ENCODE assay signal across 31 cellular contexts in genomic region chr22:46340676-46341075, GRCh38.
"Had no signal": no experiment of that assay in that cellular context is flagged by ENCODE, and none has a peak within 500 bp of the region (broad histone marks: within the 10 kb centered on the region; RNA-seq: fewer than 3 reads in every experiment).

No MANE protein-coding gene starts in this region.

- H3K27ac Mint-ChIP-seq: activated B cell treated with CpG ODN at 0.5 μM for 24 hours; activated CD8-positive, alpha-beta T cell treated with anti-CD3 and anti-CD28 coated beads for 36 hours; activated naive CD8-positive, alpha-beta T cell; T-helper 2 cell treated with Interferon-gamma antibody and Interleukin-4, amounts not matched to agents 5 μg/mL and 100 μg/mL, for 36 hours had no signal

- H3K27me3 ChIP-seq: body of pancreas, colonic mucosa, foreskin keratinocyte, gastrocnemius medialis had no signal

- ATAC-seq: activated CD4-positive, CD25-positive, alpha-beta regulatory T cell treated with anti-CD3 and anti-CD28 coated beads, Interleukin-2, amount 50 U/mL, for 24 hours; activated CD8-positive, alpha-beta T cell treated with anti-CD3 and anti-CD28 coated beads for 36 hours; activated T-cell treated with anti-CD3 and anti-CD28 coated beads, Interleukin-2, amount 50 U/mL, for 4 hours; activated T-helper 17 cell treated with anti-CD3 and anti-CD28 coated beads, Interleukin-2, amount 50 U/mL, for 72 hours; body of pancreas; foreskin keratinocyte; gastrocnemius medialis; T-helper 17 cell had no signal

- FAIRE-seq: endometrium, endothelial cell of umbilical vein had no signal

- H3K4me3 Mint-ChIP-seq: activated B cell treated with CpG ODN at 0.5 μM for 24 hours; activated CD8-positive, alpha-beta T cell treated with anti-CD3 and anti-CD28 coated beads for 36 hours; activated naive CD8-positive, alpha-beta T cell; activated T-cell treated with anti-CD3 and anti-CD28 coated beads, Interleukin-2, amount 50 U/mL, for 4 hours; activated T-helper 17 cell treated with anti-CD3 and anti-CD28 coated beads, Interleukin-2, amount 50 U/mL, for 72 hours; T-helper 17 cell; T-helper 2 cell treated with Interferon-gamma antibody and Interleukin-4, amounts not matched to agents 5 μg/mL and 100 μg/mL, for 36 hours had no signal

- H3K9me3 Mint-ChIP-seq: activated B cell treated with CpG ODN at 0.5 μM for 24 hours; activated CD8-positive, alpha-beta T cell treated with anti-CD3 and anti-CD28 coated beads for 36 hours; activated T-cell treated with anti-CD3 and anti-CD28 coated beads, Interleukin-2, amount 50 U/mL, for 4 hours; activated T-helper 17 cell treated with anti-CD3 and anti-CD28 coated beads, Interleukin-2, amount 50 U/mL, for 72 hours; T-helper 2 cell treated with Interferon-gamma antibody and Interleukin-4, amounts not matched to agents 5 μg/mL and 100 μg/mL, for 36 hours had no signal

- DNase-seq: activated B cell treated with CpG ODN at 0.5 μM for 24 hours; activated CD4-positive, alpha-beta T cell treated with anti-CD3 and anti-CD28 coated beads for 48 hours; activated CD4-positive, alpha-beta T cell treated with anti-CD3 and anti-CD28 coated beads, Interleukin-2, amount 50 U/mL, for 1 hour; activated CD4-positive, alpha-beta T cell treated with anti-CD3 and anti-CD28 coated beads, Interleukin-2, amount 50 U/mL, for 48 hours; activated CD8-positive, alpha-beta memory T cell treated with anti-CD3 and anti-CD28 coated beads for 24 hours; activated CD8-positive, alpha-beta T cell treated with anti-CD3 and anti-CD28 coated beads for 36 hours; activated effector memory CD4-positive, alpha-beta T cell treated with Interleukin-2 at 50 U/mL for 16 hours; activated gamma-delta T cell treated with Interleukin-2 at 50 U/mL for 16 hours; activated naive CD4-positive, alpha-beta T cell treated with anti-CD3 and anti-CD28 coated beads, Interleukin-2, amount 50 U/mL, for 16 hours; activated naive CD4-positive, alpha-beta T cell treated with Interleukin-2 at 50 U/mL for 16 hours; activated T-cell treated with anti-CD3 and anti-CD28 coated beads, Interleukin-2, amount 50 U/mL, for 4 hours; amniotic stem cell; anterior cingulate cortex; body of pancreas; caudate nucleus; colonic mucosa; effector CD8-positive, alpha-beta T cell; foreskin keratinocyte; gastrocnemius medialis; glutamatergic neuron; T-helper 1 cell; T-helper 17 cell; T1000; WERI-Rb-1 had no signal

- H3K27me3 Mint-ChIP-seq: activated B cell treated with CpG ODN at 0.5 μM for 24 hours; activated CD8-positive, alpha-beta T cell treated with anti-CD3 and anti-CD28 coated beads for 36 hours; activated naive CD8-positive, alpha-beta T cell; activated T-helper 17 cell treated with anti-CD3 and anti-CD28 coated beads, Interleukin-2, amount 50 U/mL, for 72 hours; T-helper 17 cell had no signal

- H3K4me1 ChIP-seq: foreskin keratinocyte had no signal

- H3K9me3 ChIP-seq: body of pancreas, colonic mucosa, gastrocnemius medialis had no signal

- H3K27ac ChIP-seq: body of pancreas, colonic mucosa, epithelial cell of prostate, foreskin keratinocyte, gastrocnemius medialis, WERI-Rb-1 had no signal

- H3K4me3 ChIP-seq: body of pancreas, colonic mucosa, gastrocnemius medialis had no signal
